In genomic region chr1:164875518-164875917, GRCh38 we compare ENCODE assay signal across 25 cellular contexts.
DNase-seq lines count a peak whose midpoint lies in the region; ATAC-seq and TF ChIP-seq lines count a peak whose summit lies in the region.
"Had no signal": no experiment of that assay in that cellular context is flagged by ENCODE, and none has a peak within 500 bp of the region (broad histone marks: within the 10 kb centered on the region; RNA-seq: fewer than 3 reads in every experiment).

No MANE protein-coding gene starts in this region.

- H3K36me3 ChIP-seq in left ventricle myocardium inferior = no peaks in the 10 kb centered on the region
- no peaks in the 10 kb centered on the region for H3K36me3 ChIP-seq in right atrium auricular region
- H3K36me3 ChIP-seq: BE2C, BLaER1 had no signal

- H3K27me3 Mint-ChIP-seq in activated CD4-positive, alpha-beta memory T cell treated with anti-CD3 and anti-CD28 coated beads, Interleukin-2, amount 10 ng/mL, durations not matched to agents 7 days and 5 days = no peaks in the 10 kb centered on the region
- H3K27me3 Mint-ChIP-seq: CD4-positive, alpha-beta memory T cell; CD4-positive, CD25-positive, alpha-beta regulatory T cell had no signal

- H3K9me3 Mint-ChIP-seq in activated CD4-positive, alpha-beta memory T cell treated with anti-CD3 and anti-CD28 coated beads, Interleukin-2, amount 10 ng/mL, durations not matched to agents 7 days and 5 days = no peaks in the 10 kb centered on the region

- H3K27ac ChIP-seq in left ventricle myocardium inferior (replicated peaks) (no peak overlapping the region), right atrium auricular region (no peak overlapping the region), coronary artery (no peak overlapping the region)
- H3K27ac ChIP-seq: BLaER1 had no signal

- H3K4me1 Mint-ChIP-seq in activated CD4-positive, alpha-beta memory T cell treated with anti-CD3 and anti-CD28 coated beads, Interleukin-2, amount 10 ng/mL, durations not matched to agents 7 days and 5 days = no peaks in the 10 kb centered on the region
- H3K4me1 Mint-ChIP-seq: CD14-positive monocyte; CD4-positive, alpha-beta memory T cell; CD4-positive, CD25-positive, alpha-beta regulatory T cell; CD8-positive, alpha-beta memory T cell had no signal

- H3K27me3 ChIP-seq in left ventricle myocardium inferior (ENCODE audit: low read depth) (no peaks in the 10 kb centered on the region), right atrium auricular region (no peaks in the 10 kb centered on the region)
- H3K27me3 ChIP-seq: BE2C, BLaER1 had no signal

- no peak overlapping the region for H3K4me3 Mint-ChIP-seq in activated CD4-positive, alpha-beta memory T cell treated with anti-CD3 and anti-CD28 coated beads, Interleukin-2, amount 10 ng/mL, durations not matched to agents 7 days and 5 days
- H3K4me3 Mint-ChIP-seq: CD14-positive monocyte; CD4-positive, alpha-beta memory T cell; CD4-positive, CD25-positive, alpha-beta regulatory T cell; CD8-positive, alpha-beta memory T cell had no signal

- TF ChIP-seq CTCF in left ventricle myocardium inferior (IDR thresholded peaks at IDR 0.05; ENCODE audit: borderline replicate concordance) = no peak
- no peak for TF ChIP-seq CTCF in right atrium auricular region (IDR thresholded peaks at IDR 0.05)
- no peak for TF ChIP-seq CTCF in coronary artery (IDR thresholded peaks at IDR 0.05)

- POLR2A ChIA-PET in activated CD4-positive, alpha-beta memory T cell treated with anti-CD3 and anti-CD28 coated beads, Interleukin-2, amount 10 ng/mL, durations not matched to agents 7 days and 5 days (lab: Charles Lee) = no interaction called here

- DNase-seq in Right ventricle myocardium superior = peak; percentile 46
- DNase-seq in cardiac septum (ENCODE audit: low spot score) = no peak
- peak; percentile 17 for DNase-seq in left ventricle myocardium inferior
- DNase-seq in right atrium auricular region (ENCODE audit: low spot score) = no peak
- peak; percentile 29 for DNase-seq in coronary artery (ENCODE audit: low spot score)
- no peak for DNase-seq in glomerular visceral epithelial cell (ENCODE audit: extremely low spot score)
- DNase-seq in activated CD4-positive, alpha-beta memory T cell treated with anti-CD3 and anti-CD28 coated beads, Interleukin-2, amount 10 ng/mL, durations not matched to agents 7 days and 5 days = no peak
- DNase-seq: 8988T; ACHN; BE2C; C1 segment of cervical spinal cord; CD4-positive, alpha-beta memory T cell; CD4-positive, CD25-positive, alpha-beta regulatory T cell; CD8-positive, alpha-beta memory T cell; COR-L47; DMS 273 treated with DMSO at 0.1 percent for 48 hours; DMS153; DMS53; DMS79; DND-41; EL; GDM1 had no signal

- H3K4me3 ChIP-seq in left ventricle myocardium inferior (no peak overlapping the region), right atrium auricular region (no peak overlapping the region), coronary artery (no peak overlapping the region)
- H3K4me3 ChIP-seq: BLaER1, GM12878 had no signal

- H3K27ac Mint-ChIP-seq in activated CD4-positive, alpha-beta memory T cell treated with anti-CD3 and anti-CD28 coated beads, Interleukin-2, amount 10 ng/mL, durations not matched to agents 7 days and 5 days = no peak overlapping the region
- H3K27ac Mint-ChIP-seq: CD14-positive monocyte; CD4-positive, alpha-beta memory T cell; CD4-positive, CD25-positive, alpha-beta regulatory T cell; CD8-positive, alpha-beta memory T cell had no signal

- H3K4me1 ChIP-seq in left ventricle myocardium inferior = peaks cover 4% of the 10 kb centered on the region
- H3K4me1 ChIP-seq in right atrium auricular region = no peaks in the 10 kb centered on the region
- H3K4me1 ChIP-seq: BE2C, BLaER1 had no signal

- H3K9me3 ChIP-seq in left ventricle myocardium inferior (replicated peaks) = no peaks in the 10 kb centered on the region
- no peaks in the 10 kb centered on the region for H3K9me3 ChIP-seq in right atrium auricular region
- H3K9me3 ChIP-seq: BE2C, BLaER1 had no signal

- no peaks in the 10 kb centered on the region for H3K36me3 Mint-ChIP-seq in activated CD4-positive, alpha-beta memory T cell treated with anti-CD3 and anti-CD28 coated beads, Interleukin-2, amount 10 ng/mL, durations not matched to agents 7 days and 5 days (ENCODE audit: low read depth)
- H3K36me3 Mint-ChIP-seq: CD14-positive monocyte; CD4-positive, alpha-beta memory T cell; CD4-positive, CD25-positive, alpha-beta regulatory T cell; CD8-positive, alpha-beta memory T cell had no signal

- CTCF ChIA-PET in activated CD4-positive, alpha-beta memory T cell treated with anti-CD3 and anti-CD28 coated beads, Interleukin-2, amount 10 ng/mL, durations not matched to agents 7 days and 5 days (lab: Charles Lee) = no interaction called here

- intact Hi-C loops in Right ventricle myocardium superior (cut with DNase I) = no loop called here
- intact Hi-C loops in cardiac septum (cut with DNase I) = no loop called here
- intact Hi-C loops in left ventricle myocardium inferior (cut with micrococcal nuclease) = no loop called here

- ATAC-seq in Right ventricle myocardium superior (ENCODE audit: poor library complexity) = peak; percentile 68
- ATAC-seq: GM12878 had no signal

Comparison
In these comparisons a context has a peak if more than half of its experiments do, and no peak if none do; other contexts are left out.
1. DNase-seq: peak in Right ventricle myocardium superior (single experiment), left ventricle myocardium inferior (single experiment) and coronary artery (single experiment); none in cardiac septum (single experiment), right atrium auricular region (single experiment), glomerular visceral epithelial cell (single experiment) and activated CD4-positive, alpha-beta memory T cell treated with anti-CD3 and anti-CD28 coated beads, Interleukin-2, amount 10 ng/mL, durations not matched to agents 7 days and 5 days (single experiment).